ENCODE assay signal across 8 cellular contexts in the genomic region with DNA sequence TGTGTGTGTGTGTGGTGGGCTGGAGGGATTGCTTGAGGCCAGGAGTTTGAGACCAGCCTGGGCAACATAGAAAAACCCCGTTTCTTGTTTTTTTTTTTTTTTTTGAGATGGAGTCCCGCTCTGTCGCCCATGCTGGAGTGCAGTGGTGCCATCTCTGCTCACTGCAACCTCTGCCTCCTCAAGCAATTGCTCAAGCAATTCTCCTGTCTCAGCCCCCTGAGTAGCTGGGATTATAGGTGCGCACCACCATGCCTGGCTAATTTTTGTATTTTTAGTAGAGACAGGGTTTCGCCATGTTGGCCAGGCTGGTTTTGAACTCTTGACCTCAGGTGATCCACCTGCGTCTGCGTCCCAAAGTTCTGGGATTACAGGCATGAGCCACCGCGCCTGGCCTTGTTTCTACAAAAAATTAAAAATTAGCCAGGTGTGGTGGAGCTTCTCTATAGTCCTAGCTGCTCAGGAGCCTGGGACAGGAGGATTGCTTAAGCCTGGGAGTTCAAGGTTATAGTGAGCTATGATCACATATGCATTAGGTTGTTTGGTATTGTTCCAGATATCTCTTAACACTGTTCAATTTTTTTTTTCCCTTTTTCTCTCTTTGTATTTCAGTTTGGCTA. TPM values are rescaled to one million over a fixed set of nuclear protein-coding genes. Genes with fewer than 3 reads are reported as not detected.
DNase-seq lines count a peak whose midpoint lies in the region; ATAC-seq, FAIRE-seq and TF ChIP-seq lines count a peak whose summit lies in the region.
"Not testable (repeated sequence)": the region's sequence is repeated elsewhere in the genome, so short reads cannot be mapped to it uniquely, and the experiment has no call there.

No MANE protein-coding gene starts in this region.

- H3K9ac ChIP-seq in H1 (replicated peaks in 1 of 4; ENCODE audit: extremely low read depth in 1 of 4, low read depth in 3 of 4, low read length in 3 of 4); HepG2 (ENCODE audit: insufficient read depth, low read depth, low read length); smooth muscle cell (ENCODE audit: low read depth): not testable (repeated sequence)
- H3K9ac ChIP-seq in mesenchymal stem cell (ENCODE audit: low read length), result peak overlapping the region; percentile 44

- intact Hi-C loops in activated CD4-positive, alpha-beta T cell treated with anti-CD3 and anti-CD28 coated beads for 36 hours (cut with DNase I, micrococcal nuclease), result not testable (repeated sequence)
- intact Hi-C loops in HepG2 (cut with micrococcal nuclease; ENCODE audit: unreplicated experiment), result loop anchor here (5.0 kb wide), 1 partner anchor 34 kb away; no protein-coding TSS in a partner anchor

- TF ChIP-seq RAD21 in H1 (IDR thresholded peaks at IDR 0.05 in 1 of 2, conservative IDR thresholded peaks at IDR 0.05 in 1 of 2; ENCODE audit: low read depth in 2 of 2, low read length in 2 of 2); HepG2 (CRISPR knock-in tag; IDR thresholded peaks at IDR 0.05): not testable (repeated sequence)

- TF ChIP-seq CTCF in H1 (IDR thresholded peaks at IDR 0.05; ENCODE audit: control extremely low read depth in 1 of 3, insufficient read depth in 1 of 3, low read depth in 1 of 3, low read length in 3 of 3); HepG2 (CRISPR knock-in tag; IDR thresholded peaks at IDR 0.05); smooth muscle cell (IDR thresholded peaks at IDR 0.05; ENCODE audit: borderline replicate concordance, insufficient read depth, poor library complexity, severe bottlenecking): not testable (repeated sequence)

- not testable (repeated sequence) for H2BK12ac ChIP-seq in H1 (ENCODE audit: low read depth, low read length); mesenchymal stem cell (ENCODE audit: low read length in 2 of 2)

- H3K36me3 Mint-ChIP-seq in activated CD4-positive, alpha-beta T cell treated with anti-CD3 and anti-CD28 coated beads for 36 hours (ENCODE audit: low read depth), result peaks cover 13% of the 10 kb centered on the region

- H3K23me2 ChIP-seq in H1 (ENCODE audit: low read depth, low read length), result not testable (repeated sequence)

- peak overlapping the region; percentile 69 for H3K56ac ChIP-seq in H1 (replicated peaks; ENCODE audit: insufficient read length, low read depth, low read length)

- H4K20me1 ChIP-seq in H1 (replicated peaks in 1 of 2; ENCODE audit: control insufficient read depth in 1 of 2, insufficient read depth in 2 of 2, low read length in 2 of 2), result not testable (repeated sequence)
- peaks cover 16% of the 10 kb centered on the region; the same call in 1 of the 2 replicates for H4K20me1 ChIP-seq in HepG2 (ENCODE audit: insufficient read depth, low read length)
- H4K20me1 ChIP-seq in smooth muscle cell (ENCODE audit: low read depth), result peaks cover 98% of the 10 kb centered on the region

- H3K4ac ChIP-seq in H1 (replicated peaks; ENCODE audit: insufficient read length, low read depth, low read length); mesenchymal stem cell (ENCODE audit: low read depth in 1 of 2, low read length in 2 of 2): not testable (repeated sequence)

- H2BK20ac ChIP-seq in H1 (ENCODE audit: low read length), result not testable (repeated sequence)

- not testable (repeated sequence) for H3K79me1 ChIP-seq in H1 (ENCODE audit: low read depth, low read length)
- peaks cover 12% of the 10 kb centered on the region for H3K79me1 ChIP-seq in mesenchymal stem cell (replicated peaks; ENCODE audit: low read length, poor library complexity, severe bottlenecking)

- not testable (repeated sequence) for H3K36me3 ChIP-seq in H1 (ENCODE audit: control insufficient read depth in 2 of 4, insufficient read depth in 4 of 4, low read length in 3 of 4); HepG2 (replicated peaks in 1 of 2; ENCODE audit: control insufficient read depth in 1 of 2, insufficient read depth in 2 of 2, low read length in 2 of 2); smooth muscle cell (ENCODE audit: low read depth)
- H3K36me3 ChIP-seq in mesenchymal stem cell (ENCODE audit: control insufficient read depth in 1 of 2, insufficient read depth in 2 of 2, low read depth in 1 of 2, low read length in 2 of 2), result peaks cover 9 to 19% of the 10 kb centered on the region in 2 experiments

- not testable (repeated sequence) for H3K4me1 Mint-ChIP-seq in activated CD4-positive, alpha-beta T cell treated with anti-CD3 and anti-CD28 coated beads for 36 hours

- not testable (repeated sequence) for H3F3A ChIP-seq in smooth muscle cell (ENCODE audit: low read depth)

- H3K27me3 ChIP-seq in H1 (replicated peaks in 1 of 4; ENCODE audit: control insufficient read depth in 3 of 4, extremely low read depth in 1 of 4, insufficient read depth in 3 of 4, low read length in 3 of 4); HepG2 (ENCODE audit: control insufficient read depth in 1 of 2, insufficient read depth in 2 of 2, low read length in 2 of 2); mesenchymal stem cell (ENCODE audit: control insufficient read depth in 1 of 2, insufficient read depth in 1 of 2, low read length in 2 of 2); smooth muscle cell (ENCODE audit: low read depth): not testable (repeated sequence)

- POLR2A ChIA-PET in activated CD4-positive, alpha-beta T cell treated with anti-CD3 and anti-CD28 coated beads for 36 hours (lab: Charles Lee), result not testable (repeated sequence)
- POLR2A ChIA-PET in H1 (lab: Charles Lee; ENCODE audit: partially characterized antibody), result interaction anchor here (0.6 kb wide), 1 partner anchor 123 kb away, joined by 3 read pairs; no protein-coding TSS in a partner anchor
- POLR2A ChIA-PET in HepG2 (lab: Yijun Ruan, JAX), result interaction anchor here (0.5 to 1.1 kb wide), 3 partner anchors 35 to 159 kb away, joined by 3 to 10 read pairs (median 5); a partner anchor contains a TSS

- not testable (repeated sequence) for H4K8ac ChIP-seq in H1 (ENCODE audit: extremely low read depth, insufficient read depth, low read length); mesenchymal stem cell (ENCODE audit: low read length)

- not testable (repeated sequence) for H4K91ac ChIP-seq in H1 (replicated peaks; ENCODE audit: insufficient read length, low read length); mesenchymal stem cell (ENCODE audit: low read length)

- H3K23ac ChIP-seq in H1 (ENCODE audit: insufficient read length); mesenchymal stem cell (ENCODE audit: low read length in 2 of 2): not testable (repeated sequence)

- not testable (repeated sequence) for H3K4me1 ChIP-seq in H1 (replicated peaks in 1 of 4; ENCODE audit: control insufficient read depth in 3 of 4, insufficient read depth in 4 of 4, low read length in 3 of 4); smooth muscle cell (ENCODE audit: low read depth)
- peaks cover 35% of the 10 kb centered on the region for H3K4me1 ChIP-seq in HepG2 (ENCODE audit: insufficient read depth, low read length)
- peaks cover 11% of the 10 kb centered on the region for H3K4me1 ChIP-seq in mesenchymal stem cell (ENCODE audit: control insufficient read depth, insufficient read depth, low read depth, low read length)

- TF ChIP-seq POLR2A in H1 (IDR thresholded peaks at IDR 0.05; ENCODE audit: control extremely low read depth in 1 of 2, low read depth in 2 of 2, low read length in 2 of 2); HepG2 (IDR thresholded peaks at IDR 0.05; ENCODE audit: insufficient read depth in 1 of 2, low read depth in 2 of 2, low read length in 2 of 2): not testable (repeated sequence)

- in situ Hi-C loops in HepG2 (cut with HindIII; ENCODE audit: extremely low pct_ligation_motif_present, low pct_unique_long_range_greater_than_20kb), result not testable (repeated sequence)

- not testable (repeated sequence) for H3K79me2 ChIP-seq in H1 (ENCODE audit: control insufficient read depth in 1 of 2, insufficient read depth in 2 of 2, low read length in 2 of 2)
- H3K79me2 ChIP-seq in HepG2 (ENCODE audit: insufficient read depth, low read length) (peaks cover 16% of the 10 kb centered on the region), smooth muscle cell (ENCODE audit: low read depth) (peaks cover 63% of the 10 kb centered on the region)

- FAIRE-seq in GM18507 (lab: Jason Lieb, UNC), result peak; percentile 9
- not testable (repeated sequence) for FAIRE-seq in H1 (lab: Jason Lieb, UNC)
- peak; percentile 92 for FAIRE-seq in HepG2 (lab: Jason Lieb, UNC)

- not testable (repeated sequence) for H3K4me2 ChIP-seq in H1 (ENCODE audit: insufficient read depth in 1 of 2, low read depth in 2 of 2, low read length in 2 of 2); mesenchymal stem cell (ENCODE audit: low read length, poor library complexity, severe bottlenecking); smooth muscle cell
- H3K4me2 ChIP-seq in HepG2 (ENCODE audit: low read depth, low read length), result peak overlapping the region; percentile 37

- DNase-seq in GM18507 (ENCODE audit: extremely low spot score, insufficient read length, low read depth); activated CD4-positive, alpha-beta T cell treated with anti-CD3 and anti-CD28 coated beads for 36 hours; H1 (ENCODE audit: low read depth in 1 of 2, low spot score in 2 of 2); mesenchymal stem cell; smooth muscle cell (lab: John Stamatoyannopoulos, UW; ENCODE audit: unreplicated experiment): not testable (repeated sequence)
- DNase-seq in kidney tubule cell (ENCODE audit: low spot score) (peak; percentile 43), HepG2 (ENCODE audit: low spot score) (peak; percentile 92), renal cortical epithelial cell (ENCODE audit: low read depth) (peak; percentile 48)

- not testable (repeated sequence) for H2AK5ac ChIP-seq in H1 (ENCODE audit: low read depth, low read length); mesenchymal stem cell (ENCODE audit: low read length, severe bottlenecking)

- not testable (repeated sequence) for TF ChIP-seq EP300 in H1 (IDR thresholded peaks at IDR 0.05; ENCODE audit: borderline replicate concordance in 1 of 2, low read depth in 2 of 2, low read length in 2 of 2); HepG2 (IDR thresholded peaks at IDR 0.05; ENCODE audit: low read depth in 2 of 2, low read length in 2 of 2); HepG2 (CRISPR knock-in tag; IDR thresholded peaks at IDR 0.05; ENCODE audit: borderline replicate concordance)

- H2BK120ac ChIP-seq in H1 (replicated peaks; ENCODE audit: low read depth, low read length); mesenchymal stem cell (ENCODE audit: low read depth, low read length): not testable (repeated sequence)

- not testable (repeated sequence) for ATAC-seq in activated CD4-positive, alpha-beta T cell treated with anti-CD3 and anti-CD28 coated beads for 36 hours
- ATAC-seq in HepG2, result peak; percentile 96

- H2AFZ ChIP-seq in H1 (ENCODE audit: low read length); HepG2 (ENCODE audit: low read length); mesenchymal stem cell (ENCODE audit: low read depth, low read length); smooth muscle cell (ENCODE audit: low read depth): not testable (repeated sequence)

- H2BK15ac ChIP-seq in H1 (ENCODE audit: low read length); mesenchymal stem cell (ENCODE audit: low read depth, poor library complexity, severe bottlenecking): not testable (repeated sequence)

- H3K4me3 ChIP-seq in H1 (ENCODE audit: extremely low read depth in 1 of 4, insufficient read depth in 2 of 4, low read depth in 3 of 4, low read length in 4 of 4); HepG2 (replicated peaks in 1 of 3; ENCODE audit: insufficient read depth in 1 of 3, low read depth in 2 of 3, low read length in 3 of 3); mesenchymal stem cell (ENCODE audit: insufficient read depth in 1 of 2, low read depth in 1 of 2, low read length in 2 of 2); smooth muscle cell: not testable (repeated sequence)

- CTCF ChIA-PET in activated CD4-positive, alpha-beta T cell treated with anti-CD3 and anti-CD28 coated beads for 36 hours (lab: Charles Lee), result interaction anchor here (0.7 kb wide), 2 partner anchors 27 to 48 kb away, joined by 3 read pairs; no protein-coding TSS in a partner anchor
- CTCF ChIA-PET in H1 (lab: Charles Lee; ENCODE audit: partially characterized antibody), result interaction anchor here (1.0 kb wide), 1 partner anchor 13 kb away, joined by 4 read pairs; no protein-coding TSS in a partner anchor
- CTCF ChIA-PET in HepG2 (lab: Yijun Ruan, JAX; ENCODE audit: low intra/inter-chr PET ratio, low total read pairs), result not testable (repeated sequence)

- not testable (repeated sequence) for H3K9me3 Mint-ChIP-seq in activated CD4-positive, alpha-beta T cell treated with anti-CD3 and anti-CD28 coated beads for 36 hours (ENCODE audit: low read depth)

- not testable (repeated sequence) for H3K14ac ChIP-seq in H1 (ENCODE audit: insufficient read length); mesenchymal stem cell (ENCODE audit: low read length in 2 of 2)

- BruUV-seq in HepG2 (replicated peaks; lab: Mats Ljungman, UMichigan), result not testable (repeated sequence)

- peak overlapping the region; percentile 48 for H3K27ac Mint-ChIP-seq in activated CD4-positive, alpha-beta T cell treated with anti-CD3 and anti-CD28 coated beads for 36 hours

- H4K5ac ChIP-seq in H1 (ENCODE audit: insufficient read length, low read depth, low read length), result not testable (repeated sequence)

- not testable (repeated sequence) for H3K9me3 ChIP-seq in H1 (ENCODE audit: insufficient read depth in 2 of 2, low read depth in 1 of 2, low read length in 1 of 2); HepG2 (ENCODE audit: low read length); mesenchymal stem cell (ENCODE audit: control insufficient read depth, low read length); smooth muscle cell (replicated peaks; ENCODE audit: low read depth)

- H3K27ac ChIP-seq in H1 (ENCODE audit: low read depth, low read length); mesenchymal stem cell (ENCODE audit: low read length, poor library complexity, severe bottlenecking): not testable (repeated sequence)
- H3K27ac ChIP-seq in HepG2 (ENCODE audit: extremely low read length, insufficient read depth, low read length) (peak overlapping the region; percentile 43), smooth muscle cell (ENCODE audit: low read depth) (peak overlapping the region; percentile 66)

- H3K4me3 Mint-ChIP-seq in activated CD4-positive, alpha-beta T cell treated with anti-CD3 and anti-CD28 coated beads for 36 hours, result not testable (repeated sequence)

- not testable (repeated sequence) for H3K27me3 Mint-ChIP-seq in activated CD4-positive, alpha-beta T cell treated with anti-CD3 and anti-CD28 coated beads for 36 hours

- H2BK5ac ChIP-seq in H1 (ENCODE audit: low read depth, low read length); mesenchymal stem cell (ENCODE audit: low read depth, low read length, poor library complexity, severe bottlenecking): not testable (repeated sequence)

- not testable (repeated sequence) for H3K18ac ChIP-seq in H1 (ENCODE audit: extremely low read depth, low read length); mesenchymal stem cell (ENCODE audit: low read depth in 1 of 2, low read length in 2 of 2)

- WGBS in H1 (ENCODE audit: extremely low coverage in 1 of 2, insufficient coverage in 1 of 2, insufficient read length in 1 of 2, insufficient replicate concordance in 2 of 2, low coverage in 1 of 2, low lambda C conversion rate in 2 of 2, missing lambda C conversion rate in 1 of 2), 2 experiments, result 79% methylated on average over 9 of the region's 9 CpGs; no CpG with 5 or more reads in 1 of the 2 experiments
- 36% methylated on average over 9 of the region's 9 CpGs for WGBS in HepG2 (ENCODE audit: low lambda C conversion rate)
- WGBS in mesenchymal stem cell, result over 99% methylated on average over 7 of the region's 9 CpGs
- WGBS in smooth muscle cell (ENCODE audit: low lambda C conversion rate), result 93% methylated on average over 7 of the region's 9 CpGs

RNA-seq across cellular contexts. Expression of a gene that starts 47.4 kb away (rescaled TPM):
- total RNA-seq in activated CD4-positive, alpha-beta T cell treated with anti-CD3 and anti-CD28 coated beads for 36 hours, result 10 to 100 TPM; 29.5 to 43.3 TPM
- 31.3 and 32.4 TPM in 2 replicates for total RNA-seq in H1 (2021; fragmentation: NEBNext Ultra II Directional; extraction: Animal tissue kit (Norgen Biotek cat#: 25700))
- polyA plus RNA-seq in H1 (2011; rRNA removed) (25.0 and 31.4 TPM in 2 replicates), HepG2 (2011; rRNA removed) (39.9 and 40.5 TPM in 2 replicates), smooth muscle cell (49.9 and 55.0 TPM in 2 replicates)
- 29.6 TPM for polyA plus RNA-seq in H1 (2011; cell fraction: cytosol; rRNA removed)
- 21.9 TPM for polyA plus RNA-seq in H1 (2011; cell fraction: nucleus; rRNA removed)
- 24.5 to 29.0 TPM (median 25.6 TPM) in 4 replicates for polyA plus RNA-seq in H1 (2012, experiment 1 of 2)
- 30.2 TPM for polyA plus RNA-seq in H1 (2012, experiment 2 of 2)
- 18.6 TPM for polyA plus RNA-seq in H1 (2013, experiment 1 of 2)
- polyA plus RNA-seq in H1 (2013, experiment 2 of 2), result 18.8 TPM
- polyA minus RNA-seq in H1 (2011; rRNA and poly(A)+ RNA removed), result 53.3 and 63.4 TPM in 2 replicates
- 25.0 TPM for polyA minus RNA-seq in H1 (2011; cell fraction: cytosol; rRNA and poly(A)+ RNA removed)
- polyA minus RNA-seq in H1 (2011; cell fraction: nucleus; rRNA and poly(A)+ RNA removed), result 23.7 TPM
- total RNA-seq in HepG2 (2016; rRNA removed; fragmentation: Illumina TruSeq; extraction: Trizol) (19.5 and 25.0 TPM in 2 replicates), renal cortical epithelial cell (48.6 and 83.0 TPM in 2 replicates), smooth muscle cell (36.6 and 45.0 TPM in 2 replicates)
- 11.2 and 12.8 TPM in 2 replicates for total RNA-seq in HepG2 (2016; cell fraction: cytosol; rRNA removed; fragmentation: Illumina TruSeq; extraction: Trizol; ENCODE audit: low read depth)
- total RNA-seq in HepG2 (2016; cell fraction: insoluble cytoplasmic fraction; rRNA removed; fragmentation: Illumina TruSeq; extraction: Trizol), result 20.1 and 22.4 TPM in 2 replicates
- total RNA-seq in HepG2 (2016; cell fraction: membrane; rRNA removed; fragmentation: Illumina TruSeq; extraction: Trizol), result 30.4 and 31.7 TPM in 2 replicates
- 10.6 and 14.8 TPM in 2 replicates for total RNA-seq in HepG2 (2016; cell fraction: nucleus; rRNA removed; fragmentation: Illumina TruSeq; extraction: Trizol)
- polyA plus RNA-seq in HepG2 (2011; cell fraction: cytosol; rRNA removed), result 31.0 and 35.5 TPM in 2 replicates
- polyA plus RNA-seq in HepG2 (2011; cell fraction: nucleus; rRNA removed), result 14.8 and 17.8 TPM in 2 replicates
- polyA plus RNA-seq in HepG2 (2012), result 25.4 and 29.3 TPM in 2 replicates
- 12.6 and 14.8 TPM in 2 replicates for polyA plus RNA-seq in HepG2 (2016; cell fraction: cytosol; fragmentation: Illumina TruSeq; extraction: Trizol; ENCODE audit: low read depth)
- 38.0 and 43.8 TPM in 2 replicates for polyA plus RNA-seq in HepG2 (2016; cell fraction: insoluble cytoplasmic fraction; fragmentation: Illumina TruSeq; extraction: Trizol; ENCODE audit: low read depth)
- 35.6 and 36.0 TPM in 2 replicates for polyA plus RNA-seq in HepG2 (2016; cell fraction: membrane; fragmentation: Illumina TruSeq; extraction: Trizol; ENCODE audit: low read depth)
- 27.9 and 28.4 TPM in 2 replicates for polyA plus RNA-seq in HepG2 (2016; cell fraction: nucleus; fragmentation: Illumina TruSeq; extraction: Trizol; ENCODE audit: insufficient read depth, low read depth)
- 46.0 and 93.6 TPM in 2 replicates for polyA minus RNA-seq in HepG2 (2011; rRNA and poly(A)+ RNA removed; ENCODE audit: low replicate concordance)
- 21.2 and 24.1 TPM in 2 replicates for polyA minus RNA-seq in HepG2 (2011; cell fraction: cytosol; rRNA and poly(A)+ RNA removed)
- polyA minus RNA-seq in HepG2 (2011; cell fraction: nucleus; rRNA and poly(A)+ RNA removed), result 14.9 and 19.9 TPM in 2 replicates
- polyA plus RNA-seq in mesenchymal stem cell (2013, experiment 1 of 2), result 30.9 TPM
- 29.7 TPM for polyA plus RNA-seq in mesenchymal stem cell (2013, experiment 2 of 2)
